17 cellular contexts compared by ENCODE assay signal in genomic region chr10:101400529-101400928, GRCh38.
"Had no signal": no experiment of that assay in that cellular context is flagged by ENCODE, and none has a peak within 500 bp of the region (broad histone marks: within the 10 kb centered on the region; RNA-seq: fewer than 3 reads in every experiment).

No MANE protein-coding gene starts in this region.

- DNase-seq: activated CD4-positive, alpha-beta T cell treated with anti-CD3 and anti-CD28 coated beads, Interleukin-2, amount 50 U/mL, for 4 hours; activated effector memory CD4-positive, alpha-beta T cell treated with anti-CD3 and anti-CD28 coated beads, Interleukin-2, amount 50 U/mL, for 16 hours; activated naive CD8-positive, alpha-beta T cell treated with anti-CD3 and anti-CD28 coated beads for 36 hours; activated T-cell treated with anti-CD3 and anti-CD28 coated beads, Interleukin-2, amount 50 U/mL, for 24 hours; anterior cingulate cortex; dorsolateral prefrontal cortex; esophagus squamous epithelium; foreskin fibroblast; heart right ventricle; kidney; pancreas; retina; stimulated activated CD4-positive, alpha-beta T cell treated with anti-CD3 and anti-CD28 coated beads, Interleukin-4, amount 100 ng/mL, for 4 hours; stimulated activated naive CD8-positive, alpha-beta T cell treated with anti-CD3 and anti-CD28 coated beads, Interleukin-15, amount 100 ng/mL, for 72 hours; uterus had no signal

- H3K4me1 ChIP-seq: breast epithelium, esophagus squamous epithelium, pancreas, uterus had no signal

- H3K4me3 ChIP-seq: breast epithelium, dorsolateral prefrontal cortex, esophagus squamous epithelium, heart right ventricle, pancreas, uterus had no signal

- ATAC-seq: heart right ventricle; pancreas; stimulated activated naive CD8-positive, alpha-beta T cell treated with anti-CD3 and anti-CD28 coated beads, Interleukin-15, amount 100 ng/mL, for 72 hours had no signal

- H3K27me3 Mint-ChIP-seq: activated naive CD8-positive, alpha-beta T cell treated with anti-CD3 and anti-CD28 coated beads for 36 hours; activated T-cell treated with anti-CD3 and anti-CD28 coated beads, Interleukin-2, amount 50 U/mL, for 24 hours; stimulated activated naive CD8-positive, alpha-beta T cell treated with anti-CD3 and anti-CD28 coated beads, Interleukin-15, amount 100 ng/mL, for 72 hours had no signal

- H3K27ac Mint-ChIP-seq: activated naive CD8-positive, alpha-beta T cell treated with anti-CD3 and anti-CD28 coated beads for 36 hours; activated T-cell treated with anti-CD3 and anti-CD28 coated beads, Interleukin-2, amount 50 U/mL, for 24 hours; stimulated activated naive CD8-positive, alpha-beta T cell treated with anti-CD3 and anti-CD28 coated beads, Interleukin-15, amount 100 ng/mL, for 72 hours; T-helper 2 cell treated with Interferon-gamma antibody and Interleukin-4, amounts not matched to agents 5 μg/mL and 100 μg/mL, for 36 hours had no signal

- H3K4me3 Mint-ChIP-seq: activated naive CD8-positive, alpha-beta T cell treated with anti-CD3 and anti-CD28 coated beads for 36 hours; activated T-cell treated with anti-CD3 and anti-CD28 coated beads, Interleukin-2, amount 50 U/mL, for 24 hours; stimulated activated naive CD8-positive, alpha-beta T cell treated with anti-CD3 and anti-CD28 coated beads, Interleukin-15, amount 100 ng/mL, for 72 hours; T-helper 2 cell treated with Interferon-gamma antibody and Interleukin-4, amounts not matched to agents 5 μg/mL and 100 μg/mL, for 36 hours had no signal

- H3K36me3 Mint-ChIP-seq: activated naive CD8-positive, alpha-beta T cell treated with anti-CD3 and anti-CD28 coated beads for 36 hours had no signal

- H3K27me3 ChIP-seq: breast epithelium, dorsolateral prefrontal cortex, esophagus squamous epithelium, heart right ventricle, pancreas, uterus had no signal

- H3K9me3 ChIP-seq: breast epithelium, esophagus squamous epithelium, heart right ventricle, pancreas, uterus had no signal

- H3K27ac ChIP-seq: breast epithelium, dorsolateral prefrontal cortex, esophagus squamous epithelium, heart right ventricle, pancreas, uterus had no signal

- H3K36me3 ChIP-seq: breast epithelium, esophagus squamous epithelium, heart right ventricle, pancreas, uterus had no signal

- H3K9me3 Mint-ChIP-seq: activated naive CD8-positive, alpha-beta T cell treated with anti-CD3 and anti-CD28 coated beads for 36 hours; activated T-cell treated with anti-CD3 and anti-CD28 coated beads, Interleukin-2, amount 50 U/mL, for 24 hours; stimulated activated naive CD8-positive, alpha-beta T cell treated with anti-CD3 and anti-CD28 coated beads, Interleukin-15, amount 100 ng/mL, for 72 hours; T-helper 2 cell treated with Interferon-gamma antibody and Interleukin-4, amounts not matched to agents 5 μg/mL and 100 μg/mL, for 36 hours had no signal
